Comparison of ENCODE assay signal across 9 cellular contexts in the genomic region with DNA sequence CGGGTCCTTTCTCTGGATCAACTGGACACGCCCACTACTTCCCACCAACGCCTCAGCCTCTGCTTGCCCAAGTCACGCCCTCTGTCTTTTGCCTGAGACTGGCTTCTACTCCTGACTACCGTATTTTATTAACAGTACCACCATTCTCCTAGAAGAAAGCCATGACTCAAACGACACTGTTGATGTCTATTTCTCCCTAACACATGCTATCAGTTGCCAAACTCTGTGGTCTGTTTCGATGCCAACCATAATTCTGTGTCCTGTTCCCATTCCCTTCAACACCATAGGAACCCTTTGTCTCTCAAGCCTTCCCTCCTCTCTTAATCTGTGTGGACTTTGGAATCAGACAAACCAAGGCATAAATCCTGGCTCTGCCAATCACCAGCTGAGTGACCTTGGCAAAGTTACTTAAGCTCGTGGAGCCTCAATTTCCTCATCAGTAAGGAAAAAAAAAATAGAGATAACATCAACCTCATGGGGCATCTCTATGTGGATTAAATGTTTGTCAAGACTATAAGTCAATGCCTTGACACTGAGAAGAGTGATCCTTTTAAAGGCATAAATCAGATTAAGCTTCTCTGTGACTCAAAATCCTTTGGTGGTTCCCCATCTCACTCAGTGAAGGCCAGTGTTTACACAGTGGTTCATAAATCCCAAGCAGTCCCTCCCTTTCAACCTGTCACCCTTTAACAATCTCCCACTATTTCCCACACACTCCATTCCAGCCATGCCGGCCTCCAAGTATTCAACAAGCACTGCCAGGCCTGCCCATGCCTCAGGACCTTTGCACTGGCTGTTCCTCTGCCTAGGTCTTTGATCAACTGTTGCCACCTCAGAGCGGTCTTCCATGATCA. TPM values are rescaled to one million over a fixed set of nuclear protein-coding genes. Genes with fewer than 3 reads are reported as not detected.
DNase-seq lines count a peak whose midpoint lies in the region; ATAC-seq, FAIRE-seq and TF ChIP-seq lines count a peak whose summit lies in the region.
"Had no signal": no experiment of that assay in that cellular context is flagged by ENCODE, and none has a peak within 500 bp of the region (broad histone marks: within the 10 kb centered on the region; RNA-seq: fewer than 3 reads in every experiment).

No MANE protein-coding gene starts in this region.

- POLR2A ChIA-PET in K562 (lab: Yijun Ruan, JAX), result interaction anchor here (0.6 to 1.6 kb wide), 5 partner anchors 8 to 127 kb away, joined by 3 to 5 read pairs (median 3); a partner anchor contains a TSS

- TF ChIP-seq EP300 in K562 (IDR thresholded peaks at IDR 0.05; ENCODE audit: low read length), result peak; percentile 33; the same call in 1 of the 2 replicates

- DNase-seq in D721Med (ENCODE audit: insufficient read length, low spot score) (no peak), MV-4-11 (lab: John Stamatoyannopoulos, UW) (peak; percentile 59), K562 (ENCODE audit: extremely low read depth in 1 of 4, low spot score in 3 of 4) (peak; percentile 45 to 61 (median 58)), NCI-H1092 treated with DMSO at 0.1 percent for 48 hours (lab: John Stamatoyannopoulos, UW) (no peak)
- no peak for DNase-seq in stimulated activated CD4-positive, alpha-beta T cell treated with anti-CD3 and anti-CD28 coated beads, Interleukin-2, amount 100 ng/mL, for 48 hours

- in situ Hi-C loops in K562 (cut with MboI), result no loop called here

- CTCF ChIA-PET in K562 (lab: Yijun Ruan, JAX; ENCODE audit: low intra/inter-chr PET ratio), result no interaction called here

- no peaks in the 10 kb centered on the region for H3K9me3 ChIP-seq in K562 (replicated peaks; ENCODE audit: control insufficient read depth, insufficient read depth, low read depth, low read length)
- H3K9me3 ChIP-seq in muscle layer of duodenum (ENCODE audit: control insufficient read depth in 1 of 2, low read length in 2 of 2), result no peaks in the 10 kb centered on the region
- H3K9me3 ChIP-seq: tibial artery had no signal

- no peak for TF ChIP-seq POLR2A in K562 (conservative IDR thresholded peaks at IDR 0.05)

- TF ChIP-seq CTCF in D721Med (IDR thresholded peaks at IDR 0.05; ENCODE audit: insufficient read depth, missing control alignments) (no peak), K562 (IDR thresholded peaks at IDR 0.05 in 2 of 3, conservative IDR thresholded peaks at IDR 0.05 in 1 of 3; ENCODE audit: insufficient read depth in 2 of 3, low read depth in 1 of 3, low read length in 3 of 3) (0 out of 6 replicates have a peak, but pooled peaks of 1 of the 3 experiments have one; percentile 8)

- no peaks in the 10 kb centered on the region for H3K79me2 ChIP-seq in K562 (ENCODE audit: control insufficient read depth, insufficient read depth, low read length)

- H3K4me3 ChIP-seq in K562, result no peak overlapping the region
- no peak overlapping the region for H3K4me3 ChIP-seq in muscle layer of duodenum (ENCODE audit: low read depth in 1 of 2, low read length in 2 of 2)
- H3K4me3 ChIP-seq: tibial artery had no signal

- intact Hi-C loops in K562 (cut with micrococcal nuclease), result no loop called here

- 35% methylated on average over 10 of the region's 10 CpGs for WGBS in K562 (ENCODE audit: insufficient coverage, low coverage, missing lambda C conversion rate)

- H3K27ac ChIP-seq in K562 (ENCODE audit: extremely low read depth, low read depth, low read length), result peak overlapping the region; percentile 18; the same call in 1 of the 3 replicates
- H3K27ac ChIP-seq in muscle layer of duodenum (ENCODE audit: low read length), result peak overlapping the region; percentile 53
- H3K27ac ChIP-seq: tibial artery had no signal

- H4K20me1 ChIP-seq in K562 (replicated peaks; ENCODE audit: control insufficient read depth, insufficient read depth, low read length), result no peaks in the 10 kb centered on the region

- no peaks in the 10 kb centered on the region for H3K27me3 ChIP-seq in K562 (ENCODE audit: control insufficient read depth in 2 of 2, insufficient read depth in 2 of 2, low read length in 2 of 2)
- no peaks in the 10 kb centered on the region for H3K27me3 ChIP-seq in muscle layer of duodenum (ENCODE audit: low read depth, low read length)
- H3K27me3 ChIP-seq: tibial artery had no signal

- no TSS peak for BruUV-seq in K562 (replicated peaks; lab: Mats Ljungman, UMichigan)

- ATAC-seq in K562, result peak; percentile 55
- no peak for ATAC-seq in HG03460 (IDR thresholded peaks at IDR 0.05; ENCODE audit: unreplicated experiment)
- no peak for ATAC-seq in GM19395 (IDR thresholded peaks at IDR 0.05; ENCODE audit: unreplicated experiment)

- H3K36me3 ChIP-seq in K562 (ENCODE audit: control insufficient read depth, insufficient read depth, low read length) (no peaks in the 10 kb centered on the region; the same call in 2 of the 3 replicates), muscle layer of duodenum (ENCODE audit: control insufficient read depth in 1 of 2, insufficient read depth in 2 of 2, low read length in 2 of 2) (peaks cover 2 to 4% of the 10 kb centered on the region in 2 donors)

- peak overlapping the region; percentile 21 to 37; a peak in 2 of 4 replicates for H3K9ac ChIP-seq in K562 (ENCODE audit: insufficient read depth in 1 of 2, low read depth in 2 of 2, low read length in 2 of 2)

- H3K4me1 ChIP-seq in K562 (replicated peaks in 1 of 2; ENCODE audit: control insufficient read depth in 2 of 2, insufficient read depth in 2 of 2, low read length in 2 of 2) (peaks cover 26 to 62% of the 10 kb centered on the region in 2 experiments), muscle layer of duodenum (ENCODE audit: control insufficient read depth in 1 of 2, insufficient read depth in 2 of 2, low read length in 2 of 2) (peaks cover 0 to 13% of the 10 kb centered on the region in 2 donors)

- peak; percentile 66 for FAIRE-seq in D721Med (lab: Jason Lieb, UNC)
- no peak for FAIRE-seq in K562 (lab: Jason Lieb, UNC)

- H2AFZ ChIP-seq in K562 (ENCODE audit: low read depth, low read length), result no peak overlapping the region

- peaks cover 3% of the 10 kb centered on the region for H3K9me1 ChIP-seq in K562 (ENCODE audit: control insufficient read depth, insufficient read depth, low read length)

- TF ChIP-seq RAD21 in K562 (CRISPR knock-in tag; conservative IDR thresholded peaks at IDR 0.05 in 1 of 2, IDR thresholded peaks at IDR 0.05 in 1 of 2), result no peak

- peak overlapping the region; percentile 30; the same call in 1 of the 2 replicates for H3K4me2 ChIP-seq in K562 (ENCODE audit: insufficient read depth, low read length)

TF ChIP-seq in K562, 482 proteins besides CTCF, POLR2A, EP300 and RAD21 (continues in another document):
- TF ChIP-seq ZNF121 (CRISPR knock-in tag; conservative IDR thresholded peaks at IDR 0.05), result no peak
- no peak for TF ChIP-seq RBM39 (optimal IDR thresholded peaks at IDR 0.05; ENCODE audit: low read depth, low read length)
- no peak for TF ChIP-seq SRSF1 (IDR thresholded peaks at IDR 0.05; ENCODE audit: low read depth, low read length)
- TF ChIP-seq, protein P1, sequence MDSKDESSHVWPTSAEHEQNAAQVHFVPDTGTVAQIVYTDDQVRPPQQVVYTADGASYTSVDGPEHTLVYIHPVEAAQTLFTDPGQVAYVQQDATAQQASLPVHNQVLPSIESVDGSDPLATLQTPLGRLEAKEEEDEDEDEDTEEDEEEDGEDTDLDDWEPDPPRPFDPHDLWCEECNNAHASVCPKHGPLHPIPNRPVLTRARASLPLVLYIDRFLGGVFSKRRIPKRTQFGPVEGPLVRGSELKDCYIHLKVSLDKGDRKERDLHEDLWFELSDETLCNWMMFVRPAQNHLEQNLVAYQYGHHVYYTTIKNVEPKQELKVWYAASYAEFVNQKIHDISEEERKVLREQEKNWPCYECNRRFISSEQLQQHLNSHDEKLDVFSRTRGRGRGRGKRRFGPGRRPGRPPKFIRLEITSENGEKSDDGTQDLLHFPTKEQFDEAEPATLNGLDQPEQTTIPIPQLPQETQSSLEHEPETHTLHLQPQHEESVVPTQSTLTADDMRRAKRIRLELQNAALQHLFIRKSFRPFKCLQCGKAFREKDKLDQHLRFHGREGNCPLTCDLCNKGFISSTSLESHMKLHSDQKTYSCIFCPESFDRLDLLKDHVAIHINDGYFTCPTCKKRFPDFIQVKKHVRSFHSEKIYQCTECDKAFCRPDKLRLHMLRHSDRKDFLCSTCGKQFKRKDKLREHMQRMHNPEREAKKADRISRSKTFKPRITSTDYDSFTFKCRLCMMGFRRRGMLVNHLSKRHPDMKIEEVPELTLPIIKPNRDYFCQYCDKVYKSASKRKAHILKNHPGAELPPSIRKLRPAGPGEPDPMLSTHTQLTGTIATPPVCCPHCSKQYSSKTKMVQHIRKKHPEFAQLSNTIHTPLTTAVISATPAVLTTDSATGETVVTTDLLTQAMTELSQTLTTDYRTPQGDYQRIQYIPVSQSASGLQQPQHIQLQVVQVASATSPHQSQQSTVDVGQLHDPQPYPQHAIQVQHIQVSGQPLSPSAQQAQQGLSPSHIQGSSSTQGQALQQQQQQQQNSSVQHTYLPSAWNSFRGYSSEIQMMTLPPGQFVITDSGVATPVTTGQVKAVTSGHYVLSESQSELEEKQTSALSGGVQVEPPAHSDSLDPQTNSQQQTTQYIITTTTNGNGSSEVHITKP (IDR thresholded peaks at IDR 0.05; ENCODE audit: partially characterized antibody), result no peak
- no peak for TF ChIP-seq DPF2 (IDR thresholded peaks at IDR 0.05)
- TF ChIP-seq ZNF830 (CRISPR knock-in tag; IDR thresholded peaks at IDR 0.05), result no peak

RNA-seq across cellular contexts. Expression of a gene that starts 45.6 kb away (rescaled TPM):
- total RNA-seq in K562 (2011; cell fraction: chromatin; rRNA removed; ENCODE audit: low replicate concordance), result 41.9 and 57.7 TPM in 2 replicates
- total RNA-seq in K562 (2011; cell fraction: nucleolus; rRNA removed), result 29.5 and 31.2 TPM in 2 replicates
- total RNA-seq in K562 (2011; cell fraction: nucleoplasm; rRNA removed), result 35.3 and 46.4 TPM in 2 replicates
- total RNA-seq in K562 (2014; rRNA removed) (7.9 and 10.2 TPM in 2 replicates), K562 (2014; rRNA removed; fragmentation: Illumina TruSeq; extraction: Trizol) (7.3 and 12.3 TPM in 2 replicates), K562 (2015; rRNA removed; fragmentation: Illumina TruSeq; extraction: Trizol) (5.4 TPM in 2 replicates), K562 (2021) (19.2 and 22.5 TPM in 2 replicates)
- polyA plus RNA-seq in K562 (2011; rRNA removed) (9.1 and 11.3 TPM in 2 replicates), K562 (2014; fragmentation: Illumina TruSeq; extraction: Trizol) (6.6 and 8.2 TPM in 2 replicates), K562 (2014; fragmentation: Nextera tagmentation; extraction: Ambion mirVana) (1 to 10 TPM; 2.1 to 4.3 TPM), K562 (2014; rRNA removed) (7.0 and 8.6 TPM in 2 replicates)
- polyA plus RNA-seq in K562 (2011; cell fraction: cytosol; rRNA removed), result 3.3 and 5.2 TPM in 2 replicates
- polyA plus RNA-seq in K562 (2011; cell fraction: nucleus; rRNA removed), result 9.2 and 9.7 TPM in 2 replicates
- polyA plus RNA-seq in K562 (2012), result 5.1 and 14.2 TPM in 2 replicates
- polyA minus RNA-seq in K562 (2011; rRNA and poly(A)+ RNA removed), result 8.2 and 11.4 TPM in 2 replicates
- 4.9 and 5.2 TPM in 2 replicates for polyA minus RNA-seq in K562 (2011; cell fraction: cytosol; rRNA and poly(A)+ RNA removed)
- 8.3 and 12.1 TPM in 2 replicates for polyA minus RNA-seq in K562 (2011; cell fraction: nucleus; rRNA and poly(A)+ RNA removed)

Comparison
In these comparisons a context has a peak if more than half of its experiments do, and no peak if none do; other contexts are left out.
1. DNase-seq: peak in MV-4-11 (single experiment) and K562 (4 of 4); none in D721Med (single experiment), NCI-H1092 treated with DMSO at 0.1 percent for 48 hours (single experiment) and stimulated activated CD4-positive, alpha-beta T cell treated with anti-CD3 and anti-CD28 coated beads, Interleukin-2, amount 100 ng/mL, for 48 hours (0 of 2).